8 cellular contexts compared by ENCODE assay signal in the genomic region with DNA sequence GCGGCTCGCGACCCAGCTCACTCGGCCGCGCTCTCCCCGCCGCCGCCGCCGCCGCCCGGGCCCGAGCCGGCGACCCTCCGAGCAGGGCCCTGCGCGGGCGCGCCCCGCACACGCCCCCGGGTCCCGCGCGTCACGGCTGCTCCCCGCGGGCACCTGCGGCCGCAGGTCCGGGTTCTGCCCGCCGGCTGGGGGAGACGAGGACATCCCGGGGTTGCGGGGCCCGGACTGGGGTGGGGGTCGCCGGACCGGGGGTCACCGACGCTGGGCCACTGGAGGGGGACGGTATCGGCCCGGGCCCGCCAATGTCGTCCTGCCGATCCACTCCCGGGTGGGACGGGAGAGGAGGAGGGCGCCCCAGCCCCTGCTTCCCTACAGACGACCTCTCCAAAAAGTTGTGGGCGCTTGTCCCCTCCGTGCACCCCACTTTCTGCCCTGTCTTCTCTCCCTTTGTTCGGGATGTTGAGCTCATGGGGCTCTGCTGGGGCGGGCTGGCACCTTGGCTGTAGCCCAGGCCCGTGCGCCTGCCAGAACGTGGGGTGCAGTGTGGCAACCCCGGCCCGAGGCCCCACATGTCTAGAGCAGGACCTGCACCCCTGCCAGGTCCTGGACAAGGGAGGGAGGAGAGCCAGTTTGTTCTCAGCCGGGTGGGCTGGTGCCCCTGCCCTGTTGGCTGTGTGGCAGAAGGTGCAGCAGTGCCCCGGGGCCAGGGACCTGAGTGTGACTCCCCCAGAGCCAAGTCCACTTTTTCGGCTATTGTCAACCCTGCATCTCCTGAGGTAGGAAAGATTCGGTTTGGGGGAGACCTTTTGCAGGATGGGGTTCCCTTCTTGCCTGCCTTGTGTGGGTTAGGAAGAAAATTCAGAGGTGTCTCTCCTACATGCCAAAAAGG. TPM values are rescaled to one million over a fixed set of nuclear protein-coding genes. Genes with fewer than 3 reads are reported as not detected.
DNase-seq lines count a peak whose midpoint lies in the region; FAIRE-seq and TF ChIP-seq lines count a peak whose summit lies in the region.

No MANE protein-coding gene starts in this region.

- FAIRE-seq in H54 (lab: Jason Lieb, UNC) = no peak

- TF ChIP-seq POLR2A in H54 (IDR thresholded peaks at IDR 0.05; ENCODE audit: low read depth, low read length) = no peak

- in situ Hi-C loops in GM13977 (cut with MboI; ENCODE audit: low pct_unique_long_range_greater_than_20kb, low sequenced_read_pairs, unreplicated experiment) = no loop called here

- no peaks in the 10 kb centered on the region for H3K9me3 Mint-ChIP-seq in mesothelial cell of epicardium

- peak overlapping the region; percentile 90 for H3K4me3 Mint-ChIP-seq in mesothelial cell of epicardium

- TF ChIP-seq CTCF in GM13977 (IDR thresholded peaks at IDR 0.05; ENCODE audit: extremely low read depth, insufficient read depth, missing control alignments) = no peak
- no peak for TF ChIP-seq CTCF in mesothelial cell of epicardium (IDR thresholded peaks at IDR 0.05; ENCODE audit: unreplicated experiment)

- H3K27me3 Mint-ChIP-seq in mesothelial cell of epicardium (ENCODE audit: low read depth) = peaks cover 3% of the 10 kb centered on the region

- DNase-seq in GM13977 (ENCODE audit: low spot score) (peak; percentile 50), NCI-H69 (lab: John Stamatoyannopoulos, UW) (peak; percentile 54), cerebellum (ENCODE audit: low spot score) (peak; percentile 38), mesothelial cell of epicardium (ENCODE audit: low spot score in 2 of 2, unreplicated experiment in 2 of 2) (peak in 1 of 2 experiments; percentile 17), COLO829 (ENCODE audit: low spot score) (no peak), H54 (ENCODE audit: insufficient read length, low spot score) (no peak), EL (no peak), NCI-H226 (no peak)

- H3K4me1 Mint-ChIP-seq in mesothelial cell of epicardium = peaks cover 51% of the 10 kb centered on the region

- H3K36me3 Mint-ChIP-seq in mesothelial cell of epicardium = no peaks in the 10 kb centered on the region

- H3K27ac Mint-ChIP-seq in mesothelial cell of epicardium = peak overlapping the region; percentile 75

RNA-seq across cellular contexts. Expression of a gene that starts 40.2 kb away (rescaled TPM):
- total RNA-seq in cerebellum (7.8 TPM), mesothelial cell of epicardium (17.8 to 18.8 TPM (median 18.4 TPM) in 3 replicates)

RNA-seq across cellular contexts. Expression of a gene that starts 42.6 kb away (rescaled TPM):
- total RNA-seq in cerebellum (36.7 TPM), mesothelial cell of epicardium (58.3 to 63.0 TPM (median 60.5 TPM) in 3 replicates)

Comparison
In these comparisons a context has a peak if more than half of its experiments do, and no peak if none do; other contexts are left out.
1. DNase-seq: peak in GM13977 (single experiment), NCI-H69 (single experiment) and cerebellum (single experiment); none in COLO829 (single experiment), H54 (single experiment), EL (single experiment) and NCI-H226 (single experiment).